ENCODE assay signal across 2 cellular contexts in genomic region chr10:6401066-6401465, GRCh38.
TF ChIP-seq lines count a peak whose summit lies in the region.

No MANE protein-coding gene starts in this region.

TF ChIP-seq in HepG2, 621 proteins besides CTCF, POLR2A, EP300 and RAD21:
- TF ChIP-seq RXRB (CRISPR knock-in tag; IDR thresholded peaks at IDR 0.05; ENCODE audit: borderline replicate concordance) (no peak), ATF2 (CRISPR knock-in tag; IDR thresholded peaks at IDR 0.05) (no peak), ZSCAN31 (CRISPR knock-in tag; IDR thresholded peaks at IDR 0.05; ENCODE audit: low read depth) (no peak), ZNF7 (CRISPR knock-in tag; IDR thresholded peaks at IDR 0.05) (no peak), SMAD1 (CRISPR knock-in tag; IDR thresholded peaks at IDR 0.05; ENCODE audit: borderline replicate concordance, low read depth) (no peak), TRIM24 (CRISPR knock-in tag; IDR thresholded peaks at IDR 0.05) (no peak), FOXC1 (CRISPR knock-in tag; IDR thresholded peaks at IDR 0.05; ENCODE audit: borderline replicate concordance) (no peak)

TF ChIP-seq in GM12878, 131 proteins besides CTCF, POLR2A, EP300 and RAD21:
- TF ChIP-seq CBX5 (IDR thresholded peaks at IDR 0.05; ENCODE audit: low read depth) (no peak), IRF4 (IDR thresholded peaks at IDR 0.05; ENCODE audit: low read depth, low read length) (no peak), HDAC2 (IDR thresholded peaks at IDR 0.05) (no peak), USF1 (IDR thresholded peaks at IDR 0.05; ENCODE audit: borderline replicate concordance, extremely low read length, insufficient read depth, low read depth, low read length) (no peak), JUNB (IDR thresholded peaks at IDR 0.05) (no peak), DPF2 (IDR thresholded peaks at IDR 0.05) (no peak)
